22 cellular contexts compared by ENCODE assay signal in genomic region chr9:4167040-4167671, GRCh38.
DNase-seq lines count a peak whose midpoint lies in the region; ATAC-seq and TF ChIP-seq lines count a peak whose summit lies in the region.
"Had no signal": no experiment of that assay in that cellular context is flagged by ENCODE, and none has a peak within 500 bp of the region (broad histone marks: within the 10 kb centered on the region; RNA-seq: fewer than 3 reads in every experiment).

No MANE protein-coding gene starts in this region.

- H2AFZ ChIP-seq in ACC112 (ENCODE audit: low read length, unreplicated experiment) (no peak overlapping the region), mammary epithelial cell (ENCODE audit: low read depth, low read length) (no peak overlapping the region)

- no TSS peak for BruUV-seq in mammary epithelial cell (replicated peaks; lab: Mats Ljungman, UMichigan)

- peaks cover 1 to 10% of the 10 kb centered on the region in 2 donors for H3K27me3 Mint-ChIP-seq in effector memory CD8-positive, alpha-beta T cell
- H3K27me3 Mint-ChIP-seq: stimulated activated naive CD8-positive, alpha-beta T cell treated with anti-CD3 and anti-CD28 coated beads, Interleukin-15, Interleukin-2, amounts not matched to agents 100 ng/mL and 50 ng/mL, for 24 hours had no signal

- no peaks in the 10 kb centered on the region for H3K36me3 Mint-ChIP-seq in effector memory CD8-positive, alpha-beta T cell (ENCODE audit: insufficient read depth)
- H3K36me3 Mint-ChIP-seq: naive B cell had no signal

- H3K79me2 ChIP-seq in ACC112 (ENCODE audit: control insufficient read depth, insufficient read depth, low read length, unreplicated experiment) = peaks cover 8% of the 10 kb centered on the region
- no peaks in the 10 kb centered on the region for H3K79me2 ChIP-seq in mammary epithelial cell (ENCODE audit: insufficient read depth, low read length)

- H3K9me3 Mint-ChIP-seq in effector memory CD8-positive, alpha-beta T cell = no peaks in the 10 kb centered on the region
- H3K9me3 Mint-ChIP-seq: stimulated activated naive CD8-positive, alpha-beta T cell treated with anti-CD3 and anti-CD28 coated beads, Interleukin-15, Interleukin-2, amounts not matched to agents 100 ng/mL and 50 ng/mL, for 24 hours had no signal

- no peak for ATAC-seq in HG02763 (IDR thresholded peaks at IDR 0.05; ENCODE audit: unreplicated experiment)
- ATAC-seq in effector memory CD8-positive, alpha-beta T cell (replicated peaks) = no peak
- ATAC-seq: gastroesophageal sphincter had no signal

- H3K4me2 ChIP-seq in mammary epithelial cell (ENCODE audit: insufficient read depth, low read depth, low read length) = no peak overlapping the region

- dilution Hi-C loops in mammary epithelial cell (cut with HindIII; ENCODE audit: low sequenced_read_pairs) = no loop called here

- TF ChIP-seq CTCF in mammary epithelial cell (conservative IDR thresholded peaks at IDR 0.05 in 1 of 2, IDR thresholded peaks at IDR 0.05 in 1 of 2; ENCODE audit: extremely low read depth in 1 of 2, insufficient read depth in 1 of 2, low read depth in 1 of 2, low read length in 2 of 2) = no peak

- H3K27me3 ChIP-seq in ACC112 (ENCODE audit: insufficient read depth, low read length) = no peaks in the 10 kb centered on the region
- H3K27me3 ChIP-seq in mammary epithelial cell (ENCODE audit: insufficient read depth, low read length) = no peaks in the 10 kb centered on the region
- H3K27me3 ChIP-seq: gastroesophageal sphincter, MG63 had no signal

- WGBS in mammary epithelial cell (ENCODE audit: low coverage, missing lambda C conversion rate) = 63% methylated on average over 3 of the region's 4 CpGs

- CTCF ChIA-PET in mammary epithelial cell (lab: Charles Lee; ENCODE audit: low non-redundant PET) = no interaction called here

- H3K4me1 ChIP-seq in ACC112 (ENCODE audit: control insufficient read depth, insufficient read depth, low read length, unreplicated experiment) (peaks cover 31% of the 10 kb centered on the region), mammary epithelial cell (ENCODE audit: insufficient read depth, low read length) (no peaks in the 10 kb centered on the region)

- no peak overlapping the region for H3K4me3 ChIP-seq in ACC112 (ENCODE audit: low read depth, low read length)
- no peak overlapping the region for H3K4me3 ChIP-seq in mammary epithelial cell (replicated peaks in 1 of 3; ENCODE audit: insufficient read depth in 1 of 3, low read depth in 2 of 3, low read length in 3 of 3)
- H3K4me3 ChIP-seq: gastroesophageal sphincter, lung, MG63, SK-N-MC had no signal

- H3K4me3 Mint-ChIP-seq in effector memory CD8-positive, alpha-beta T cell = no peak overlapping the region
- H3K4me3 Mint-ChIP-seq: naive B cell; stimulated activated naive CD8-positive, alpha-beta T cell treated with anti-CD3 and anti-CD28 coated beads, Interleukin-15, Interleukin-2, amounts not matched to agents 100 ng/mL and 50 ng/mL, for 24 hours had no signal

- DNase-seq in HS-27A (ENCODE audit: low read depth) = peak; percentile 40
- peak; percentile 28 for DNase-seq in mammary epithelial cell
- DNase-seq in hepatic stellate cell (ENCODE audit: low spot score) = peak; percentile 56
- DNase-seq in activated gamma-delta T cell treated with Interleukin-2 at 50 U/mL for 16 hours = no peak
- no peak for DNase-seq in epidermal melanocyte (ENCODE audit: insufficient read length, low spot score)
- no peak for DNase-seq in effector memory CD8-positive, alpha-beta T cell
- DNase-seq: activated CD4-positive, alpha-beta T cell treated with anti-CD3 and anti-CD28 coated beads for 4 hours; activated CD8-positive, alpha-beta memory T cell treated with anti-CD3 and anti-CD28 coated beads, Interleukin-2, amount 50 U/mL, for 48 hours; activated naive CD4-positive, alpha-beta T cell treated with Interleukin-2 at 50 U/mL for 16 hours; Calu3; GF-D8; MG63; naive B cell; NCI-H2029 treated with DMSO at 0.1 percent for 48 hours; NCI-H526 treated with DMSO at 0.1 percent for 48 hours; OCI-M1 had no signal

- intact Hi-C loops in mammary epithelial cell (cut with micrococcal nuclease) = no loop called here

- H3K27ac Mint-ChIP-seq in effector memory CD8-positive, alpha-beta T cell = no peak overlapping the region
- H3K27ac Mint-ChIP-seq: naive B cell; stimulated activated naive CD8-positive, alpha-beta T cell treated with anti-CD3 and anti-CD28 coated beads, Interleukin-15, Interleukin-2, amounts not matched to agents 100 ng/mL and 50 ng/mL, for 24 hours had no signal

- H3K27ac ChIP-seq in ACC112 (ENCODE audit: low read depth, low read length) (peak overlapping the region; percentile 35), mammary epithelial cell (ENCODE audit: insufficient read depth, low read depth, low read length) (no peak overlapping the region)
- H3K27ac ChIP-seq: gastroesophageal sphincter, SK-N-MC had no signal

- in situ Hi-C loops in mammary epithelial cell (cut with MboI; ENCODE audit: low sequenced_read_pairs in 2 of 2) = no loop called here

- H4K20me1 ChIP-seq in mammary epithelial cell (ENCODE audit: insufficient read depth, low read length) = no peaks in the 10 kb centered on the region

- no peak overlapping the region for H3K9ac ChIP-seq in mammary epithelial cell (ENCODE audit: insufficient read depth, low read length)

- H3K36me3 ChIP-seq in ACC112 (ENCODE audit: insufficient read depth, low read length) (no peaks in the 10 kb centered on the region), mammary epithelial cell (ENCODE audit: insufficient read depth, low read length) (no peaks in the 10 kb centered on the region)
- H3K36me3 ChIP-seq: gastroesophageal sphincter, MG63 had no signal

- H3K9me3 ChIP-seq in mammary epithelial cell (replicated peaks; ENCODE audit: insufficient read depth, low read length) = no peaks in the 10 kb centered on the region
- H3K9me3 ChIP-seq: gastroesophageal sphincter, MG63 had no signal

- H3K4me1 Mint-ChIP-seq in effector memory CD8-positive, alpha-beta T cell (ENCODE audit: low read depth in 2 of 2) = no peaks in the 10 kb centered on the region
- H3K4me1 Mint-ChIP-seq: naive B cell had no signal

Comparison
In these comparisons a context has a peak if more than half of its experiments do, and no peak if none do; other contexts are left out.
1. DNase-seq: peak in HS-27A (single experiment), mammary epithelial cell (single experiment) and hepatic stellate cell (single experiment); none in activated gamma-delta T cell treated with Interleukin-2 at 50 U/mL for 16 hours (single experiment), epidermal melanocyte (single experiment) and effector memory CD8-positive, alpha-beta T cell (0 of 3).